Comparison of ENCODE assay signal across 8 cellular contexts in the genomic region with DNA sequence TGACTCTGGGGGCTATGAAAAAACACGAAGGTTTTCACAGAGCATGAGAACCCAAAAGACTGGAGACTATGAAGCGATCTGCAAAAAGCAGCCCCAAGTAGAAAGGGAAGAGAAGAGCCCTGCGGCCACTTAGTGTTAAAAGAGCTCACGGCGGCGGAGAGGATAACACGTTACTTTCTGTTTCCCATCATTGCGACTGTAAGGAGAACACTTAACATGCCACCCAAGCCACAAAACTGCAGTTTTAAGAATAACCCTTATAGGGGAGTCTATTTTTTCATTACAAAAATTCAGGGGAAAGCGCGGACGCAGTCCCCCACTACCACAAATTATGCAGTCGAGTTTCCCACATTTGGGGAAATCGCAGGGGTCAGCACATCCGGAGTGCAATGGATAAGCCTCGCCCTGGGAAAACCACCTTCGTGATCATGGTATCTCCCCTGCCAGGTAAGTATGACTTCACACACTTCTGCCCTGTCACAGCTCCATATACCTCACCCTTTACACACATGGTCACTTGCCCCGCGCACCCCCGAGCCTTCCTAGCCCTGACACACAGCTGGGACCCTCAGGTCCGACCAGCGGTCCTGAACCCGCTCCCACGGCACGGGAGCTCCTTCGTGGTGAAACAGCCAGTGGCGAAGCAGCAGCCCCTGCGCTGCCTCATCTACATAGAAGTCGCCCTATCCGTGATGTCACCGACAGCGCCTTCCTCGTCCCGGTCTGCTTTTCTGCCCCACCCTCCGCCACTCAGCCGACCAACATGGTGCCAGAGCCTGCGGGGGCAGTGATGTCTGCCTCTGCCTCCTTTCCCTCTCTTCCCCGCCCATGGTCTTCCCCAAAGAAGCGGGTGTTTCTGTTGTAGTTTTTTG.
DNase-seq lines count a peak whose midpoint lies in the region; ATAC-seq and TF ChIP-seq lines count a peak whose summit lies in the region.
"Not testable (repeated sequence)": the region's sequence is repeated elsewhere in the genome, so short reads cannot be mapped to it uniquely, and the experiment has no call there.

No MANE protein-coding gene starts in this region.

- H3K79me2 ChIP-seq in mammary epithelial cell (ENCODE audit: insufficient read depth, low read length): not testable (repeated sequence)

- intact Hi-C loops in mammary epithelial cell (cut with micrococcal nuclease): loop anchor here (5.0 kb wide), 1 partner anchor 294 kb away; no protein-coding TSS in a partner anchor
- intact Hi-C loops in spleen (cut with DNase I; ENCODE audit: low total_unique reads): not testable (repeated sequence)

- TSS peak; percentile 93 for BruUV-seq in mammary epithelial cell (replicated peaks; lab: Mats Ljungman, UMichigan)

- H3K27me3 ChIP-seq in mammary epithelial cell (ENCODE audit: insufficient read depth, low read length); spleen (replicated peaks in 1 of 7): not testable (repeated sequence)

- not testable (repeated sequence) for H3K4me3 ChIP-seq in mammary epithelial cell (replicated peaks in 1 of 3; ENCODE audit: insufficient read depth in 1 of 3, low read depth in 2 of 3, low read length in 3 of 3)
- H3K4me3 ChIP-seq in spleen: peak overlapping the region; percentile 3 to 63 (median 35)

- ATAC-seq in GM19023 (IDR thresholded peaks at IDR 0.05; ENCODE audit: unreplicated experiment) (peak; percentile 84), HG03103 (IDR thresholded peaks at IDR 0.05; ENCODE audit: low read depth, unreplicated experiment) (peak; percentile 78)

- H3K9me3 ChIP-seq in mammary epithelial cell (replicated peaks; ENCODE audit: insufficient read depth, low read length); spleen: not testable (repeated sequence)

- peak in 2 of 3 donors; percentile 83 to 95 for TF ChIP-seq POLR2A in spleen (IDR thresholded peaks at IDR 0.05)

- peak overlapping the region; percentile 59 for H2AFZ ChIP-seq in mammary epithelial cell (ENCODE audit: low read depth, low read length)

- H3K9ac ChIP-seq in mammary epithelial cell (ENCODE audit: insufficient read depth, low read length): peak overlapping the region; percentile 58

- dilution Hi-C loops in mammary epithelial cell (cut with HindIII; ENCODE audit: low sequenced_read_pairs): not testable (repeated sequence)

- peak overlapping the region; percentile 47 for H3K4me2 ChIP-seq in mammary epithelial cell (ENCODE audit: insufficient read depth, low read depth, low read length)

- not testable (repeated sequence) for H4K20me1 ChIP-seq in mammary epithelial cell (ENCODE audit: insufficient read depth, low read length)

- not testable (repeated sequence) for H3K4me1 ChIP-seq in mammary epithelial cell (ENCODE audit: insufficient read depth, low read length); spleen

- WGBS in mammary epithelial cell (ENCODE audit: low coverage, missing lambda C conversion rate): 1% methylated on average over 15 of the region's 38 CpGs
- 0 to 1% (median 0%) methylated on average over 16 to 19 of the region's 38 CpGs for WGBS in spleen, 5 donors

- not testable (repeated sequence) for TF ChIP-seq CTCF in AG09319 (IDR thresholded peaks at IDR 0.05; ENCODE audit: low read depth, low read length); VCaP (conservative IDR thresholded peaks at IDR 0.05); mammary epithelial cell (conservative IDR thresholded peaks at IDR 0.05 in 1 of 2, IDR thresholded peaks at IDR 0.05 in 1 of 2; ENCODE audit: extremely low read depth in 1 of 2, insufficient read depth in 1 of 2, low read depth in 1 of 2, low read length in 2 of 2); spleen (IDR thresholded peaks at IDR 0.05 in 8 of 11, conservative IDR thresholded peaks at IDR 0.05 in 3 of 11)

- H3K27ac ChIP-seq in VCaP (peak overlapping the region; percentile 41; the same call in 1 of the 2 replicates), mammary epithelial cell (ENCODE audit: insufficient read depth, low read depth, low read length) (peak overlapping the region; percentile 79), spleen (peak overlapping the region in 7 of 8 donors; percentile 51 to 85 (median 75))

- in situ Hi-C loops in mammary epithelial cell (cut with MboI; ENCODE audit: low sequenced_read_pairs in 2 of 2): not testable (repeated sequence)

- H3K36me3 ChIP-seq in mammary epithelial cell (ENCODE audit: insufficient read depth, low read length); spleen: not testable (repeated sequence)

- CTCF ChIA-PET in mammary epithelial cell (lab: Charles Lee; ENCODE audit: low non-redundant PET): not testable (repeated sequence)

- DNase-seq in AG09319 (ENCODE audit: extremely low read depth, low read depth) (peak; percentile 24), NCI-H2171 (lab: John Stamatoyannopoulos, UW) (peak; percentile 49), mammary epithelial cell (peak; percentile 99), inferior parietal cortex (ENCODE audit: extremely low spot score) (peak; percentile 78), spleen (peak; percentile 83)

Comparison
In these comparisons a context has a peak if more than half of its experiments do, and no peak if none do; other contexts are left out.
1. DNase-seq: peak in every context shown above with its lines; median percentile 99 in mammary epithelial cell; 83 in spleen; 78 in inferior parietal cortex; 49 in NCI-H2171; 24 in AG09319.